In the genomic region with DNA sequence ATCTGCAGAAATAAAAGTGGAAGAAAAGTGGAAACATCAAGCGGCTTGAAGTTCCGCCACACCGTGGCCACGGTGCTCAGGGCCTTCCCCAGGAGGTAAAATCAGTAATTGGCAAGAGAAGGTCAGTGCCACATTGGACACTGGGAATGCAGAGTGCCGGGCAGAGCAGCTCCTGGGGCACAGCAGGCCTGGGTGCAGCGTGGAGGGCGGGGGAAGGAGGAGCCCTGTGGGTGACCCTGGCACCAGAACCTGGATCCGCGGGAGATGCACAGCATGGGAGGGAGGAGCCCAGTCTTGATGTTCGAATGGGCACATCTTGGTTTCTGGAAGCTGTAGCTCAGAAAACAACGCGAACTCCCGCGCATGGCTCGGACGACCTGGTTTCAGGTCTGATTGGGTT, we compare ENCODE assay signal across 36 cellular contexts.
DNase-seq lines count a peak whose midpoint lies in the region; ATAC-seq, FAIRE-seq and TF ChIP-seq lines count a peak whose summit lies in the region.
"Had no signal": no experiment of that assay in that cellular context is flagged by ENCODE, and none has a peak within 500 bp of the region (broad histone marks: within the 10 kb centered on the region; RNA-seq: fewer than 3 reads in every experiment).

No MANE protein-coding gene starts in this region.

- peak overlapping the region; percentile 8 for H3K23ac ChIP-seq in neuronal stem cell (ENCODE audit: low read depth, low read length, poor library complexity)

- H3K4ac ChIP-seq in neuronal stem cell (ENCODE audit: low read length), result no peak overlapping the region

- no peaks in the 10 kb centered on the region for H3K36me3 Mint-ChIP-seq in nephron progenitor cell (ENCODE audit: low read depth)
- H3K36me3 Mint-ChIP-seq: CD14-positive monocyte; CD4-positive, alpha-beta memory T cell; CD4-positive, CD25-positive, alpha-beta regulatory T cell; CD8-positive, alpha-beta memory T cell; CD8-positive, alpha-beta T cell had no signal

- no peak overlapping the region for H3K14ac ChIP-seq in neuronal stem cell (ENCODE audit: low read length)

- H3K4me3 ChIP-seq in kidney (ENCODE audit: low read length in 2 of 2) (no peak overlapping the region), neuronal stem cell (ENCODE audit: low read length in 2 of 2) (no peak overlapping the region), upper lobe of right lung (no peak overlapping the region)
- H3K4me3 ChIP-seq: A549; BLaER1; BLaER1 treated with 17β-estradiol and CSF1 and Interleukin-3, amounts not matched to agents 10 nM and 100 nM had no signal

- no peak overlapping the region for H4K8ac ChIP-seq in neuronal stem cell (ENCODE audit: low read depth, low read length)

- H3K27ac ChIP-seq in kidney (ENCODE audit: low read depth in 2 of 2, low read length in 2 of 2) (no peak overlapping the region), neuronal stem cell (replicated peaks; ENCODE audit: low read length) (no peak overlapping the region), upper lobe of right lung (no peak overlapping the region)
- H3K27ac ChIP-seq: 22Rv1; A549; BLaER1; BLaER1 treated with 17β-estradiol and CSF1 and Interleukin-3, amounts not matched to agents 10 nM and 100 nM; C4-2B had no signal

- H3K4me3 Mint-ChIP-seq in nephron progenitor cell, result no peak overlapping the region
- H3K4me3 Mint-ChIP-seq: B cell; CD14-positive monocyte; CD4-positive, alpha-beta memory T cell; CD4-positive, alpha-beta T cell; CD4-positive, CD25-positive, alpha-beta regulatory T cell; CD8-positive, alpha-beta memory T cell; CD8-positive, alpha-beta T cell had no signal

- ATAC-seq in upper lobe of right lung (peak; percentile 26), HG02852 (IDR thresholded peaks at IDR 0.05; ENCODE audit: unreplicated experiment) (no peak)
- ATAC-seq: A549; CD8-positive, alpha-beta T cell had no signal

- H3K27me3 ChIP-seq in neuronal stem cell (ENCODE audit: control insufficient read depth in 3 of 3, insufficient read depth in 3 of 3, low read depth in 1 of 3, low read length in 3 of 3), result no peaks in the 10 kb centered on the region
- H3K27me3 ChIP-seq in upper lobe of right lung, result no peaks in the 10 kb centered on the region
- H3K27me3 ChIP-seq: BLaER1; BLaER1 treated with 17β-estradiol and CSF1 and Interleukin-3, amounts not matched to agents 10 nM and 100 nM had no signal

- peaks cover 13% of the 10 kb centered on the region for H3K27me3 Mint-ChIP-seq in nephron progenitor cell (ENCODE audit: low read depth, poor library complexity)
- H3K27me3 Mint-ChIP-seq: B cell had no signal

- H3K4me1 ChIP-seq in kidney (ENCODE audit: control insufficient read depth in 1 of 2, insufficient read depth in 1 of 2, low read depth in 1 of 2, low read length in 2 of 2) (no peaks in the 10 kb centered on the region), neuronal stem cell (ENCODE audit: control insufficient read depth in 2 of 2, insufficient read depth in 1 of 2, low read depth in 1 of 2, low read length in 2 of 2) (no peaks in the 10 kb centered on the region), upper lobe of right lung (no peaks in the 10 kb centered on the region)
- H3K4me1 ChIP-seq: A549; BE2C; BLaER1; BLaER1 treated with 17β-estradiol and CSF1 and Interleukin-3, amounts not matched to agents 10 nM and 100 nM; Caco-2 had no signal

- no peaks in the 10 kb centered on the region for H3K79me1 ChIP-seq in neuronal stem cell (ENCODE audit: low read depth, low read length)

- H3K9me3 ChIP-seq in kidney (ENCODE audit: control insufficient read depth in 1 of 2, low read length in 2 of 2), result no peaks in the 10 kb centered on the region
- no peaks in the 10 kb centered on the region for H3K9me3 ChIP-seq in neuronal stem cell (replicated peaks in 1 of 2; ENCODE audit: control insufficient read depth in 2 of 2, insufficient read depth in 1 of 2, low read depth in 1 of 2, low read length in 2 of 2)
- H3K9me3 ChIP-seq in upper lobe of right lung, result no peaks in the 10 kb centered on the region
- H3K9me3 ChIP-seq: A549, BE2C, Caco-2 had no signal

- no peaks in the 10 kb centered on the region for H3K4me1 Mint-ChIP-seq in nephron progenitor cell
- H3K4me1 Mint-ChIP-seq: B cell; CD14-positive monocyte; CD4-positive, alpha-beta memory T cell; CD4-positive, CD25-positive, alpha-beta regulatory T cell; CD8-positive, alpha-beta memory T cell had no signal

- peaks cover 12% of the 10 kb centered on the region for H3K9me3 Mint-ChIP-seq in nephron progenitor cell
- H3K9me3 Mint-ChIP-seq: CD4-positive, alpha-beta T cell; CD8-positive, alpha-beta T cell had no signal

- no peak overlapping the region for H2BK120ac ChIP-seq in neuronal stem cell (ENCODE audit: low read depth, low read length)

- H3K9ac ChIP-seq in kidney (ENCODE audit: low read length in 2 of 2), result no peak overlapping the region
- H3K9ac ChIP-seq in neuronal stem cell (ENCODE audit: low read depth, low read length, poor library complexity), result no peak overlapping the region
- H3K9ac ChIP-seq: BLaER1; BLaER1 treated with 17β-estradiol and CSF1 and Interleukin-3, amounts not matched to agents 10 nM and 100 nM had no signal

- TF ChIP-seq CTCF in kidney (IDR thresholded peaks at IDR 0.05; ENCODE audit: borderline replicate concordance, extremely low read depth, insufficient read depth) (no peak), nephron progenitor cell (IDR thresholded peaks at IDR 0.05) (no peak), upper lobe of right lung (IDR thresholded peaks at IDR 0.05) (no peak)

- H4K91ac ChIP-seq in neuronal stem cell (ENCODE audit: low read depth, low read length, poor library complexity), result no peak overlapping the region

- H3K36me3 ChIP-seq in kidney (ENCODE audit: control insufficient read depth in 1 of 2, insufficient read depth in 2 of 2, low read length in 2 of 2) (no peaks in the 10 kb centered on the region), neuronal stem cell (replicated peaks in 1 of 2; ENCODE audit: control insufficient read depth in 2 of 2, insufficient read depth in 2 of 2, low read length in 2 of 2) (no peaks in the 10 kb centered on the region), upper lobe of right lung (no peaks in the 10 kb centered on the region)
- H3K36me3 ChIP-seq: BE2C; BLaER1; BLaER1 treated with 17β-estradiol and CSF1 and Interleukin-3, amounts not matched to agents 10 nM and 100 nM had no signal

- H2AK5ac ChIP-seq in neuronal stem cell (ENCODE audit: low read depth, low read length), result no peak overlapping the region

- H2AFZ ChIP-seq in neuronal stem cell (ENCODE audit: low read length), result no peak overlapping the region

- FAIRE-seq in kidney (lab: Jason Lieb, UNC), result no peak
- FAIRE-seq: A204.1, A549 had no signal

- H3K4me2 ChIP-seq in neuronal stem cell (ENCODE audit: insufficient read depth, low read length, poor library complexity, severe bottlenecking), result no peak overlapping the region
- H3K4me2 ChIP-seq: A549; BLaER1; BLaER1 treated with 17β-estradiol and CSF1 and Interleukin-3, amounts not matched to agents 10 nM and 100 nM had no signal

- no peak overlapping the region for H2BK12ac ChIP-seq in neuronal stem cell (ENCODE audit: low read length)

- DNase-seq in kidney, result peak; percentile 53
- DNase-seq in nephron progenitor cell, result no peak
- DNase-seq in neuronal stem cell (ENCODE audit: low spot score), result no peak
- no peak for DNase-seq in upper lobe of right lung
- no peak for DNase-seq in NOMO-1 (lab: John Stamatoyannopoulos, UW; ENCODE audit: unreplicated experiment in 2 of 2)
- DNase-seq in NCI-H1092 (lab: John Stamatoyannopoulos, UW), result no peak
- no peak for DNase-seq in activated CD4-positive, alpha-beta T cell treated with anti-CD3 and anti-CD28 coated beads, Interleukin-2, amount 50 U/mL, for 4 hours
- DNase-seq: 8988T; ACHN; AML-193; BE2C; C1 segment of cervical spinal cord; Caco-2; Calu3; CD4-positive, alpha-beta memory T cell; CD4-positive, alpha-beta T cell; CD4-positive, CD25-positive, alpha-beta regulatory T cell; CD8-positive, alpha-beta memory T cell; CD8-positive, alpha-beta T cell; COR-L47; DMS 273 treated with DMSO at 0.1 percent for 48 hours; DMS153; DMS53; DMS79; DMS79 treated with DMSO at 0.1 percent for 48 hours; DND-41; EL had no signal

- intact Hi-C loops in kidney (cut with DNase I), result no loop called here
- intact Hi-C loops in upper lobe of right lung (cut with DNase I), result no loop called here

- no CpG with 5 or more reads among the region's 16 CpGs for WGBS in neuronal stem cell (ENCODE audit: extremely low coverage in 2 of 2, insufficient read length in 2 of 2, insufficient replicate concordance in 1 of 2), 2 donors

- H3K18ac ChIP-seq in neuronal stem cell (ENCODE audit: low read length), result no peak overlapping the region

- H2BK5ac ChIP-seq in neuronal stem cell (ENCODE audit: low read length), result no peak overlapping the region

- H2BK15ac ChIP-seq in neuronal stem cell (ENCODE audit: low read length), result no peak overlapping the region

- H3K27ac Mint-ChIP-seq in nephron progenitor cell, result peak overlapping the region; percentile 57
- H3K27ac Mint-ChIP-seq: B cell; CD14-positive monocyte; CD4-positive, alpha-beta memory T cell; CD4-positive, alpha-beta T cell; CD4-positive, CD25-positive, alpha-beta regulatory T cell; CD8-positive, alpha-beta memory T cell; CD8-positive, alpha-beta T cell had no signal
